In the genomic region with DNA sequence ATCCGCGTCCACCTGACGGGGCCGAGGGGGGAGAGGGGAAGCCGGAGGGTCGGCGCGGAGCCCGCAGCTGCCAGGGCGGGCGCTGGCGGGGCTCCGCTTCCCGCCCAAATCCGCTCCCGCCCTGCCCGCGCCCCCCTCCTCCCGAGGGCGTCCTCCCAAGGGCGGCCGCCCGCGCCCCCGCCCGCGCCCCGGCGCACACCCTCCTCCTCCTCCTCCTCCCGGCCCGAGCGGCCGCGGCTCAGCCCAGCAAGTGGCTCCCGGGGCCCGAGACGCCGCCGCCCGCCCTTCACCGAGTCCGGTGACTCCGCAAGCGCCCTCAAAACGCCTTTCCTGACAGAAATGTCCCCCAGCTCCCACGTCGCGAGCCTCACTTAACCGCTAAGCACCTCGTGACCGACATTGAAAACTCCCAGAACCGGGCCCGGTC, we compare ENCODE assay signal across 8 cellular contexts. TPM values are rescaled to one million over a fixed set of nuclear protein-coding genes. Genes with fewer than 3 reads are reported as not detected.
A peak's percentile ranks its signal among the peaks of the same experiment; 100 is the strongest.
DNase-seq lines count a peak whose midpoint lies in the region; ATAC-seq, FAIRE-seq and TF ChIP-seq lines count a peak whose summit lies in the region.

No MANE protein-coding gene starts in this region.

- no peak overlapping the region for H3K4me2 ChIP-seq in GM12878 (ENCODE audit: control insufficient read depth, insufficient read depth)

- CTCF ChIA-PET in RWPE1 (lab: Yijun Ruan, JAX), result interaction anchor here (1.0 to 2.0 kb wide), 2 partner anchors 11 to 27 kb away, joined by 4 to 8 read pairs; no protein-coding TSS in a partner anchor
- CTCF ChIA-PET in GM12878 (lab: Yijun Ruan, JAX), result interaction anchor here (0.6 to 4.3 kb wide), 12 partner anchors 12 to 84 kb away, joined by 3 to 23 read pairs (median 4); a partner anchor contains a TSS

- no peaks in the 10 kb centered on the region for H4K20me1 ChIP-seq in GM12878 (ENCODE audit: control insufficient read depth, insufficient read depth)

- H3K4me1 ChIP-seq in GM12878 (ENCODE audit: control insufficient read depth, insufficient read depth, low read length), result peaks cover 6% of the 10 kb centered on the region

- RAD21 ChIA-PET in GM12878 (lab: Charles Lee; ENCODE audit: unreplicated experiment), result interaction anchor here (1.0 to 8.4 kb wide), 5 partner anchors 15 to 82 kb away, joined by 3 to 145 read pairs (median 11); a partner anchor contains a TSS

- TF ChIP-seq POLR2A in GM12878 (IDR thresholded peaks at IDR 0.05; ENCODE audit: low read depth, low read length), result no peak

- intact Hi-C loops in GM12878 (cut with micrococcal nuclease; ENCODE audit: unreplicated experiment), result loop anchor here (1.0 to 5.0 kb wide), 2 partner anchors 37 to 166 kb away; a partner anchor contains a TSS

- peaks cover 67% of the 10 kb centered on the region for H3K79me2 ChIP-seq in GM12878 (ENCODE audit: control insufficient read depth, insufficient read depth, low read length)

- WGBS in GM12878 (ENCODE audit: insufficient coverage, insufficient replicate concordance, low lambda C conversion rate, missing lambda C conversion rate), result under 1% methylated on average over 24 of the region's 53 CpGs

- peak overlapping the region; percentile 100 for H3K9ac ChIP-seq in GM12878 (ENCODE audit: control insufficient read depth, insufficient read depth, low read length)

- H3K27me3 ChIP-seq in GM12878 (replicated peaks in 1 of 2; ENCODE audit: control insufficient read depth in 2 of 2, insufficient read depth in 2 of 2, low read length in 1 of 2), result no peaks in the 10 kb centered on the region

- no peak for TF ChIP-seq EP300 in GM12878 (IDR thresholded peaks at IDR 0.05; ENCODE audit: borderline replicate concordance in 1 of 2, control insufficient read depth in 1 of 2, low read depth in 2 of 2, low read length in 2 of 2)

- no TSS peak for BruUV-seq in GM12878 (replicated peaks; lab: Mats Ljungman, UMichigan)

- H3K9me3 ChIP-seq in GM12878 (replicated peaks; ENCODE audit: control insufficient read depth, insufficient read depth, low read length) (no peaks in the 10 kb centered on the region), iPS-18c (ENCODE audit: control insufficient read depth, insufficient read depth, low read length) (no peaks in the 10 kb centered on the region)

- FAIRE-seq in GM12878 (lab: Jason Lieb, UNC), result no peak

- H3K4me3 ChIP-seq in HFF-Myc (replicated peaks; ENCODE audit: low read depth, low read length) (peak overlapping the region; percentile 96), GM12878 (peak overlapping the region; percentile 94), iPS-18c (ENCODE audit: insufficient read depth, low read depth, low read length) (peak overlapping the region; percentile 90), skin epidermis (peak overlapping the region; percentile 85 to 99 (median 94))

- peak; percentile 28 for ATAC-seq in GM12878
- ATAC-seq in GM18873 (IDR thresholded peaks at IDR 0.05; ENCODE audit: low FRiP score, unreplicated experiment), result no peak

- SMC1A ChIA-PET in GM12878 (lab: Charles Lee; ENCODE audit: uncharacterized antibody, unreplicated experiment), result interaction anchor here (1.0 to 14.3 kb wide), 9 partner anchors 13 to 320 kb away, joined by 3 to 232 read pairs (median 4); a partner anchor contains a TSS

- POLR2A ChIA-PET in RWPE1 (lab: Yijun Ruan, JAX; ENCODE audit: low non-redundant PET) (interaction anchor here (0.8 to 2.1 kb wide), 3 partner anchors 36 to 38 kb away, joined by 3 to 7 read pairs (median 6); a partner anchor contains a TSS), GM12878 (lab: Charles Lee) (interaction anchor here (1.0 to 13.9 kb wide), 9 partner anchors 12 to 166 kb away, joined by 3 to 472 read pairs (median 6); a partner anchor contains a TSS)

- H3K36me3 ChIP-seq in GM12878 (ENCODE audit: control insufficient read depth in 2 of 2, insufficient read depth in 2 of 2, low read length in 1 of 2), result peaks cover 0 to 18% of the 10 kb centered on the region in 2 experiments; a peak in 2 of 4 replicates

- H3K27ac ChIP-seq in RWPE1 (peak overlapping the region; percentile 99), GM12878 (ENCODE audit: control insufficient read depth, insufficient read depth) (peak overlapping the region; percentile 100), skin epidermis (peak overlapping the region; percentile 84 to 99 (median 96))

- TF ChIP-seq RAD21 in GM12878 (IDR thresholded peaks at IDR 0.05; ENCODE audit: insufficient read depth, low read depth, low read length), result no peak

- peak overlapping the region; percentile 71 for H2AFZ ChIP-seq in GM12878 (ENCODE audit: control insufficient read depth, low read depth, low read length)

- peak; percentile 38 for DNase-seq in ELR (ENCODE audit: low read depth)
- DNase-seq in HFF-Myc (ENCODE audit: extremely low read depth, low read depth), result no peak
- peak; percentile 8 for DNase-seq in RWPE1 (ENCODE audit: low spot score)
- DNase-seq in GM12878 (ENCODE audit: low read depth, low spot score), result no peak
- DNase-seq in NOMO-1 treated with dmso at 0.1 percent for 144 hours (lab: John Stamatoyannopoulos, UW; ENCODE audit: unreplicated experiment), result no peak

- in situ Hi-C loops in GM12878 (cut with MboI), result loop anchor here (5.0 kb wide), 1 partner anchor 34 kb away; no protein-coding TSS in a partner anchor

- no peak for TF ChIP-seq CTCF in HFF-Myc (IDR thresholded peaks at IDR 0.05; ENCODE audit: low read depth, low read length, missing control alignments)
- TF ChIP-seq CTCF in RWPE1 (conservative IDR thresholded peaks at IDR 0.05; ENCODE audit: low read depth), result no peak
- no peak for TF ChIP-seq CTCF in GM12878 (IDR thresholded peaks at IDR 0.05 in 2 of 3, conservative IDR thresholded peaks at IDR 0.05 in 1 of 3; ENCODE audit: control insufficient read depth in 2 of 3, extremely low read depth in 1 of 3, insufficient read depth in 1 of 3, low read depth in 3 of 3, low read length in 3 of 3)

TF ChIP-seq in GM12878, 131 proteins besides CTCF, POLR2A, EP300 and RAD21 (continues in another document):
- TF ChIP-seq GATAD2B (conservative IDR thresholded peaks at IDR 0.05; ENCODE audit: low read depth) (0 out of 2 replicates have a peak, but pooled peaks have one; percentile 37), EGR1 (IDR thresholded peaks at IDR 0.05; ENCODE audit: borderline replicate concordance in 1 of 2, low read depth in 2 of 2, low read length in 2 of 2) (peak in 1 of 2 experiments; percentile 68; a peak in 1 of 3 replicates), NFXL1 (IDR thresholded peaks at IDR 0.05; ENCODE audit: borderline replicate concordance) (peak; percentile 77; the same call in 1 of the 2 replicates), NFYA (IDR thresholded peaks at IDR 0.05; ENCODE audit: borderline replicate concordance, low read depth, low read length) (no peak), YY1 (IDR thresholded peaks at IDR 0.05; ENCODE audit: low read depth, low read length) (0 out of 2 replicates have a peak, but pooled peaks have one; percentile 15), BHLHE40 (IDR thresholded peaks at IDR 0.05; ENCODE audit: borderline replicate concordance in 1 of 2, low read depth in 2 of 2, low read length in 1 of 2) (0 out of 4 replicates have a peak, but pooled peaks of 1 of the 2 experiments have one; percentile 18)
- TF ChIP-seq, protein P1, sequence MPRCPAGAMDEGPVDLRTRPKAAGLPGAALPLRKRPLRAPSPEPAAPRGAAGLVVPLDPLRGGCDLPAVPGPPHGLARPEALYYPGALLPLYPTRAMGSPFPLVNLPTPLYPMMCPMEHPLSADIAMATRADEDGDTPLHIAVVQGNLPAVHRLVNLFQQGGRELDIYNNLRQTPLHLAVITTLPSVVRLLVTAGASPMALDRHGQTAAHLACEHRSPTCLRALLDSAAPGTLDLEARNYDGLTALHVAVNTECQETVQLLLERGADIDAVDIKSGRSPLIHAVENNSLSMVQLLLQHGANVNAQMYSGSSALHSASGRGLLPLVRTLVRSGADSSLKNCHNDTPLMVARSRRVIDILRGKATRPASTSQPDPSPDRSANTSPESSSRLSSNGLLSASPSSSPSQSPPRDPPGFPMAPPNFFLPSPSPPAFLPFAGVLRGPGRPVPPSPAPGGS (IDR thresholded peaks at IDR 0.05; ENCODE audit: borderline replicate concordance, insufficient read depth, low read depth, low read length, poor library complexity, severe bottlenecking), result peak; percentile 19

RNA-seq across cellular contexts. Expression of a gene that starts 0.5 kb away (rescaled TPM):
- 48.0 and 49.1 TPM in 2 replicates for total RNA-seq in GM12878 (2013; cell fraction: nucleolus; rRNA removed)
- total RNA-seq in GM12878 (2014; rRNA removed), result 260 and 307 TPM in 2 replicates
- total RNA-seq in GM12878 (2014; rRNA removed; fragmentation: Illumina TruSeq; extraction: Trizol), result 580 and 598 TPM in 2 replicates
- 314 and 323 TPM in 2 replicates for total RNA-seq in GM12878 (2021)
- 338 TPM for polyA plus RNA-seq in GM12878 (2011; ENCODE audit: low read depth)
- polyA plus RNA-seq in GM12878 (2011; rRNA removed), result 420 and 773 TPM in 2 replicates
- polyA plus RNA-seq in GM12878 (2011; cell fraction: cytosol; rRNA removed), result 127 and 140 TPM in 2 replicates
- 103 and 152 TPM in 2 replicates for polyA plus RNA-seq in GM12878 (2011; cell fraction: nucleus; rRNA removed)
- 382 and 414 TPM in 2 replicates for polyA plus RNA-seq in GM12878 (2012)
- 756 and 851 TPM in 2 replicates for polyA plus RNA-seq in GM12878 (2014; fragmentation: Illumina TruSeq; extraction: Trizol)
- polyA plus RNA-seq in GM12878 (2014; fragmentation: Nextera tagmentation; extraction: Ambion mirVana), result 100 to 1,000 TPM; 858 to 954 TPM
- polyA plus RNA-seq in GM12878 (2014; rRNA removed), result 358 and 471 TPM in 2 replicates
- 100 to 1,000 TPM; 931 to 961 TPM for polyA plus RNA-seq in GM12878 (2016; fragmentation: Nextera tagmentation; extraction: Ambion mirVana)
- polyA minus RNA-seq in GM12878 (2011; rRNA and poly(A)+ RNA removed), result 62.3 and 71.0 TPM in 2 replicates
- 49.4 and 65.2 TPM in 2 replicates for polyA minus RNA-seq in GM12878 (2011; cell fraction: cytosol; rRNA and poly(A)+ RNA removed)
- polyA minus RNA-seq in GM12878 (2011; cell fraction: nucleus; rRNA and poly(A)+ RNA removed), result 36.6 and 52.7 TPM in 2 replicates

RNA-seq across cellular contexts. Expression of a gene that starts 37.1 kb away (rescaled TPM):
- 22.3 and 23.3 TPM in 2 replicates for total RNA-seq in GM12878 (2013; cell fraction: nucleolus; rRNA removed)
- total RNA-seq in GM12878 (2014; rRNA removed), result 23.1 and 28.4 TPM in 2 replicates
- 28.9 and 29.7 TPM in 2 replicates for total RNA-seq in GM12878 (2014; rRNA removed; fragmentation: Illumina TruSeq; extraction: Trizol)
- total RNA-seq in GM12878 (2021), result 26.0 and 29.6 TPM in 2 replicates
- 8.3 TPM for polyA plus RNA-seq in GM12878 (2011; ENCODE audit: low read depth)
- 56.9 and 106 TPM in 2 replicates for polyA plus RNA-seq in GM12878 (2011; rRNA removed)
- polyA plus RNA-seq in GM12878 (2011; cell fraction: cytosol; rRNA removed), result 14.4 and 24.8 TPM in 2 replicates
- 19.3 and 22.7 TPM in 2 replicates for polyA plus RNA-seq in GM12878 (2011; cell fraction: nucleus; rRNA removed)
- 27.0 and 33.1 TPM in 2 replicates for polyA plus RNA-seq in GM12878 (2012)
- polyA plus RNA-seq in GM12878 (2014; fragmentation: Illumina TruSeq; extraction: Trizol), result 16.3 and 18.3 TPM in 2 replicates
- polyA plus RNA-seq in GM12878 (2014; fragmentation: Nextera tagmentation; extraction: Ambion mirVana), result 10 to 100 TPM in 1 of 2 experiments, 1 to 10 TPM in 1; 5.4 to 24.0 TPM
- polyA plus RNA-seq in GM12878 (2014; rRNA removed), result 30.0 and 31.7 TPM in 2 replicates
- polyA plus RNA-seq in GM12878 (2016; fragmentation: Nextera tagmentation; extraction: Ambion mirVana), result 1 to 10 TPM; 5.0 to 9.9 TPM
- polyA minus RNA-seq in GM12878 (2011; rRNA and poly(A)+ RNA removed), result 9.9 and 10.1 TPM in 2 replicates
- polyA minus RNA-seq in GM12878 (2011; cell fraction: cytosol; rRNA and poly(A)+ RNA removed), result 9.9 and 10.5 TPM in 2 replicates
- 13.1 and 18.6 TPM in 2 replicates for polyA minus RNA-seq in GM12878 (2011; cell fraction: nucleus; rRNA and poly(A)+ RNA removed)

Comparison
In these comparisons a context has a peak if more than half of its experiments do, and no peak if none do; other contexts are left out.
1. DNase-seq: peak in ELR (single experiment) and RWPE1 (single experiment); none in HFF-Myc (single experiment), GM12878 (single experiment) and NOMO-1 treated with dmso at 0.1 percent for 144 hours (single experiment).
2. Peak in every context shown above with its lines, with median percentiles within 50 percentile points of each other: H3K4me3 ChIP-seq and H3K27ac ChIP-seq.